ENCODE assay signal across 3 cellular contexts in genomic region chr18:50447102-50447501, GRCh38.
A peak's percentile ranks its signal among the peaks of the same experiment; 100 is the strongest.
TF ChIP-seq lines count a peak whose summit lies in the region.

No MANE protein-coding gene starts in this region.

TF ChIP-seq in A549, 52 proteins besides CTCF, POLR2A, EP300 and RAD21:
- no peak for TF ChIP-seq GATA3 (IDR thresholded peaks at IDR 0.05; ENCODE audit: borderline replicate concordance)
- TF ChIP-seq MAFK (IDR thresholded peaks at IDR 0.05; ENCODE audit: partially characterized antibody), result peak; percentile 63
TF ChIP-seq in A549: peak in this region for 1.

TF ChIP-seq in IMR-90, 13 proteins besides CTCF, POLR2A, EP300 and RAD21:
- peak; percentile 70 for TF ChIP-seq MAFK (IDR thresholded peaks at IDR 0.05; ENCODE audit: low read depth, low read length)
- TF ChIP-seq NFE2L2 (IDR thresholded peaks at IDR 0.05; ENCODE audit: low read depth, low read length), result no peak

TF ChIP-seq in H1, 55 proteins besides CTCF, POLR2A, EP300 and RAD21:
- TF ChIP-seq CHD2 (IDR thresholded peaks at IDR 0.05; ENCODE audit: low read length), result no peak
- TF ChIP-seq MAFK (IDR thresholded peaks at IDR 0.05; ENCODE audit: low read depth, low read length), result peak; percentile 65; the same call in 1 of the 2 replicates
- TF ChIP-seq NRF1 (IDR thresholded peaks at IDR 0.05; ENCODE audit: low read depth, low read length), result no peak
- TF ChIP-seq JUN (IDR thresholded peaks at IDR 0.05; ENCODE audit: low read depth, low read length), result no peak
